ENCODE assay signal across 11 cellular contexts in the genomic region with DNA sequence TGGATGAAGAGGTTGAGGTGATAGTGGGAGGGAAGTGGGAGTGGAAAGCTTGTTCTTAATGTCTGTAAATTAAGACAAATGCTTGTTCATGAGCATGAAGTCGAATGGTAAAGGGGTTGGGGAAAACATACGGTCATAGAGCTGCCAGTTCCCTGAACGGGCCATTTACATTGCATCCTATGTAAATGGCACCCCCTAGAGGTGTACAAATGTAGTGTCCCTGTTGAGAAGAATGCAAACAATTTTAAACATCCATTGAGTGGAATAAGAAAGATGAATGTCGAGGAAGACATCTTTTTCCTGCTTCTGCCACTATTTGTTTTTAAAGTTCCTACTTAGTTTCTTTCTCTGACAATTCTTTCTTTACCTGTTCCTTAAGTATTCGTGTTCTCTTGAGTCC.
DNase-seq lines count a peak whose midpoint lies in the region; ATAC-seq and TF ChIP-seq lines count a peak whose summit lies in the region.
"Had no signal": no experiment of that assay in that cellular context is flagged by ENCODE, and none has a peak within 500 bp of the region (broad histone marks: within the 10 kb centered on the region; RNA-seq: fewer than 3 reads in every experiment).

No MANE protein-coding gene starts in this region.

- peaks cover 3% of the 10 kb centered on the region for H3K27me3 Mint-ChIP-seq in activated T-helper 1 cell treated with anti-CD3 and anti-CD28 coated beads, Interleukin-12 subunit alpha, Interleukin-12 subunit beta, Interleukin-2, Interleukin-4 antibody, amounts not matched to agents 30 ng/mL and 10 ng/mL and 1 ng/mL, durations not matched to agents 14 hours and 24 hours and 36 hours (ENCODE audit: insufficient read depth)
- peaks cover 23% of the 10 kb centered on the region for H3K27me3 Mint-ChIP-seq in activated naive CD4-positive, alpha-beta T cell treated with anti-CD3 and anti-CD28 coated beads for 36 hours (ENCODE audit: low read depth)

- H3K4me1 ChIP-seq in PC-9 (replicated peaks; ENCODE audit: insufficient read depth): no peaks in the 10 kb centered on the region
- H3K4me1 ChIP-seq: pancreas had no signal

- H3K36me3 ChIP-seq in PC-9 (ENCODE audit: low read depth): no peaks in the 10 kb centered on the region
- H3K36me3 ChIP-seq: pancreas had no signal

- no peak overlapping the region for H3K27ac Mint-ChIP-seq in activated T-helper 1 cell treated with anti-CD3 and anti-CD28 coated beads, Interleukin-12 subunit alpha, Interleukin-12 subunit beta, Interleukin-2, Interleukin-4 antibody, amounts not matched to agents 30 ng/mL and 10 ng/mL and 1 ng/mL, durations not matched to agents 14 hours and 24 hours and 36 hours
- no peak overlapping the region for H3K27ac Mint-ChIP-seq in activated naive CD4-positive, alpha-beta T cell treated with anti-CD3 and anti-CD28 coated beads for 36 hours
- H3K27ac Mint-ChIP-seq: activated CD4-positive, alpha-beta memory T cell treated with anti-CD3 and anti-CD28 coated beads for 36 hours had no signal

- H3K4me2 ChIP-seq in PC-9: no peak overlapping the region

- BruUV-seq in PC-9 (replicated peaks; lab: Mats Ljungman, UMichigan): no TSS peak

- H3K4me3 Mint-ChIP-seq in activated T-helper 1 cell treated with anti-CD3 and anti-CD28 coated beads, Interleukin-12 subunit alpha, Interleukin-12 subunit beta, Interleukin-2, Interleukin-4 antibody, amounts not matched to agents 30 ng/mL and 10 ng/mL and 1 ng/mL, durations not matched to agents 14 hours and 24 hours and 36 hours: no peak overlapping the region
- no peak overlapping the region for H3K4me3 Mint-ChIP-seq in activated naive CD4-positive, alpha-beta T cell treated with anti-CD3 and anti-CD28 coated beads for 36 hours
- H3K4me3 Mint-ChIP-seq: activated CD4-positive, alpha-beta memory T cell treated with anti-CD3 and anti-CD28 coated beads for 36 hours had no signal

- no peaks in the 10 kb centered on the region for H3K36me3 Mint-ChIP-seq in activated T-helper 1 cell treated with anti-CD3 and anti-CD28 coated beads, Interleukin-12 subunit alpha, Interleukin-12 subunit beta, Interleukin-2, Interleukin-4 antibody, amounts not matched to agents 30 ng/mL and 10 ng/mL and 1 ng/mL, durations not matched to agents 14 hours and 24 hours and 36 hours (ENCODE audit: low read depth)
- H3K36me3 Mint-ChIP-seq in activated naive CD4-positive, alpha-beta T cell treated with anti-CD3 and anti-CD28 coated beads for 36 hours (ENCODE audit: low read depth): no peaks in the 10 kb centered on the region
- H3K36me3 Mint-ChIP-seq: activated CD4-positive, alpha-beta memory T cell treated with anti-CD3 and anti-CD28 coated beads for 36 hours had no signal

- no peaks in the 10 kb centered on the region for H4K20me1 ChIP-seq in PC-9 (ENCODE audit: insufficient read depth)

- H3K4me1 Mint-ChIP-seq in activated T-helper 1 cell treated with anti-CD3 and anti-CD28 coated beads, Interleukin-12 subunit alpha, Interleukin-12 subunit beta, Interleukin-2, Interleukin-4 antibody, amounts not matched to agents 30 ng/mL and 10 ng/mL and 1 ng/mL, durations not matched to agents 14 hours and 24 hours and 36 hours (ENCODE audit: low read depth): no peaks in the 10 kb centered on the region
- H3K4me1 Mint-ChIP-seq in activated naive CD4-positive, alpha-beta T cell treated with anti-CD3 and anti-CD28 coated beads for 36 hours (ENCODE audit: low read depth): no peaks in the 10 kb centered on the region

- H2AFZ ChIP-seq in PC-9: no peak overlapping the region

- H3F3A ChIP-seq in PC-9 (ENCODE audit: insufficient read depth, low read depth): no peaks in the 10 kb centered on the region

- ATAC-seq in GM21529 (IDR thresholded peaks at IDR 0.05; ENCODE audit: unreplicated experiment): peak; percentile 49
- ATAC-seq: pancreas had no signal

- no peaks in the 10 kb centered on the region for H3K27me3 ChIP-seq in AG04450 (ENCODE audit: control insufficient read depth, insufficient read depth, low read length)
- H3K27me3 ChIP-seq in PC-9 (ENCODE audit: insufficient read depth, low read depth): no peaks in the 10 kb centered on the region
- H3K27me3 ChIP-seq: pancreas had no signal

- H3K9me2 ChIP-seq in PC-9 (ENCODE audit: insufficient read depth): no peaks in the 10 kb centered on the region

- peak; percentile 36; the same call in 1 of the 2 replicates for TF ChIP-seq CTCF in AG04450 (IDR thresholded peaks at IDR 0.05; ENCODE audit: low read depth, low read length)
- TF ChIP-seq CTCF in PC-9 (conservative IDR thresholded peaks at IDR 0.05): peak; percentile 64
- TF ChIP-seq CTCF in fibroblast of the aortic adventitia (IDR thresholded peaks at IDR 0.05; ENCODE audit: insufficient read depth, low read length): peak; percentile 24

- H3K4me3 ChIP-seq in AG04450 (ENCODE audit: low read depth, low read length) (no peak overlapping the region), PC-9 (no peak overlapping the region), fibroblast of the aortic adventitia (ENCODE audit: low read depth, low read length) (no peak overlapping the region)
- H3K4me3 ChIP-seq: pancreas had no signal

- POLR2A ChIA-PET in AG04450 (lab: Yijun Ruan, JAX): no interaction called here
- POLR2A ChIA-PET in PC-9 (lab: Charles Lee; ENCODE audit: unreplicated experiment): interaction anchor here (1.0 kb wide), 1 partner anchor 934 kb away, joined by 5 read pairs; no protein-coding TSS in a partner anchor

- CTCF ChIA-PET in AG04450 (lab: Charles Lee) (interaction anchor here (0.6 to 1.1 kb wide), 3 partner anchors 17 to 192 kb away, joined by 3 to 10 read pairs (median 5); no protein-coding TSS in a partner anchor), PC-9 (lab: Charles Lee) (no interaction called here)
- CTCF ChIA-PET in activated naive CD4-positive, alpha-beta T cell treated with anti-CD3 and anti-CD28 coated beads for 36 hours (lab: Charles Lee): interaction anchor here (0.6 to 1.5 kb wide), 4 partner anchors 9 to 1130 kb away, joined by 3 to 4 read pairs (median 3); no protein-coding TSS in a partner anchor

- intact Hi-C loops in PC-9 (cut with micrococcal nuclease; ENCODE audit: unreplicated experiment): no loop called here
- intact Hi-C loops in activated T-helper 1 cell treated with anti-CD3 and anti-CD28 coated beads, Interleukin-12 subunit alpha, Interleukin-12 subunit beta, Interleukin-2, Interleukin-4 antibody, amounts not matched to agents 30 ng/mL and 10 ng/mL and 1 ng/mL, durations not matched to agents 14 hours and 24 hours and 36 hours (cut with micrococcal nuclease): no loop called here
- intact Hi-C loops in activated naive CD4-positive, alpha-beta T cell treated with anti-CD3 and anti-CD28 coated beads for 36 hours (cut with micrococcal nuclease): no loop called here

- DNase-seq in AG04450 (ENCODE audit: low read depth, low spot score): no peak
- DNase-seq in PC-9: no peak
- DNase-seq in fibroblast of the aortic adventitia (ENCODE audit: low read depth): no peak
- no peak for DNase-seq in activated T-helper 1 cell treated with anti-CD3 and anti-CD28 coated beads, Interleukin-12 subunit alpha, Interleukin-12 subunit beta, Interleukin-2, Interleukin-4 antibody, amounts not matched to agents 30 ng/mL and 10 ng/mL and 1 ng/mL, durations not matched to agents 14 hours and 24 hours and 36 hours (ENCODE audit: low spot score)
- DNase-seq in epidermal melanocyte (ENCODE audit: insufficient read length, low spot score): no peak
- no peak for DNase-seq in activated naive CD4-positive, alpha-beta T cell treated with anti-CD3 and anti-CD28 coated beads for 36 hours
- no peak for DNase-seq in NCI-H774 (lab: John Stamatoyannopoulos, UW)
- DNase-seq: activated CD4-positive, alpha-beta memory T cell treated with anti-CD3 and anti-CD28 coated beads for 36 hours; hippocampal formation; pancreas had no signal

- no peaks in the 10 kb centered on the region for H3K9me3 Mint-ChIP-seq in activated T-helper 1 cell treated with anti-CD3 and anti-CD28 coated beads, Interleukin-12 subunit alpha, Interleukin-12 subunit beta, Interleukin-2, Interleukin-4 antibody, amounts not matched to agents 30 ng/mL and 10 ng/mL and 1 ng/mL, durations not matched to agents 14 hours and 24 hours and 36 hours
- no peaks in the 10 kb centered on the region for H3K9me3 Mint-ChIP-seq in activated naive CD4-positive, alpha-beta T cell treated with anti-CD3 and anti-CD28 coated beads for 36 hours
- H3K9me3 Mint-ChIP-seq: activated CD4-positive, alpha-beta memory T cell treated with anti-CD3 and anti-CD28 coated beads for 36 hours had no signal

- H3K9me3 ChIP-seq in AG04450 (ENCODE audit: control insufficient read depth, insufficient read depth, low read length) (no peaks in the 10 kb centered on the region), PC-9 (ENCODE audit: insufficient read depth, low read depth) (no peaks in the 10 kb centered on the region)
- H3K9me3 ChIP-seq: pancreas had no signal

- no peak overlapping the region for H3K27ac ChIP-seq in AG04450 (ENCODE audit: low read depth, low read length)
- no peak overlapping the region for H3K27ac ChIP-seq in PC-9
- H3K27ac ChIP-seq: pancreas had no signal

- H3K79me2 ChIP-seq in PC-9 (ENCODE audit: low read depth): no peaks in the 10 kb centered on the region
